ENCODE assay signal across 16 cellular contexts in genomic region chr9:35935755-35936509, GRCh38. TPM values are rescaled to one million over a fixed set of nuclear protein-coding genes. Genes with fewer than 3 reads are reported as not detected.
DNase-seq lines count a peak whose midpoint lies in the region; ATAC-seq and TF ChIP-seq lines count a peak whose summit lies in the region.
"Had no signal": no experiment of that assay in that cellular context is flagged by ENCODE, and none has a peak within 500 bp of the region (broad histone marks: within the 10 kb centered on the region; RNA-seq: fewer than 3 reads in every experiment).

No MANE protein-coding gene starts in this region.

- H3K27ac ChIP-seq in right cardiac atrium (ENCODE audit: low read length), result no peak overlapping the region
- H3K27ac ChIP-seq in heart right ventricle, result peak overlapping the region in 1 of 10 donors; percentile 12

- H3K4me1 ChIP-seq in right cardiac atrium (ENCODE audit: control insufficient read depth, insufficient read depth, low read length) (no peaks in the 10 kb centered on the region), heart right ventricle (peaks cover 0 to 13% (median 0%) of the 10 kb centered on the region in 9 donors)

- DNase-seq in right cardiac atrium (no peak), heart right ventricle (no peak), amniotic stem cell (lab: John Stamatoyannopoulos, UW) (peak; percentile 60), glomerular visceral epithelial cell (ENCODE audit: extremely low spot score) (peak; percentile 53), T1000 (lab: John Stamatoyannopoulos, UW) (no peak), Right ventricle myocardium inferior (ENCODE audit: missing footprints) (no peak)
- DNase-seq: activated B cell treated with CpG ODN at 0.5 μM for 24 hours; activated naive CD4-positive, alpha-beta T cell treated with Interleukin-2 at 50 U/mL for 16 hours; DMS153; NCI-H2171; sigmoid colon had no signal

- intact Hi-C loops in right cardiac atrium (cut with DNase I) (no loop called here), heart right ventricle (cut with DNase I) (no loop called here), Right ventricle myocardium inferior (cut with DNase I) (no loop called here)

- peak; percentile 55 to 70 for ATAC-seq in right cardiac atrium
- no peak for ATAC-seq in heart right ventricle
- ATAC-seq in HG02610 (IDR thresholded peaks at IDR 0.05; ENCODE audit: unreplicated experiment), result no peak
- no peak for ATAC-seq in esophagus mucosa
- ATAC-seq in Right ventricle myocardium inferior, result no peak

- H3K4me3 ChIP-seq in right cardiac atrium (ENCODE audit: low read length), result no peak overlapping the region
- no peak overlapping the region for H3K4me3 ChIP-seq in heart right ventricle
- H3K4me3 ChIP-seq: sigmoid colon had no signal

- H3K27me3 ChIP-seq in right cardiac atrium (ENCODE audit: control insufficient read depth, insufficient read depth) (no peaks in the 10 kb centered on the region), heart right ventricle (no peaks in the 10 kb centered on the region)
- H3K27me3 ChIP-seq: sigmoid colon had no signal

- WGBS in right cardiac atrium, result 49% methylated on average over 7 of the region's 7 CpGs
- WGBS in heart right ventricle, 2 donors, result 60 to 63% methylated on average over 7 of the region's 7 CpGs

- H3K9me3 ChIP-seq in right cardiac atrium (ENCODE audit: control insufficient read depth, low read length), result no peaks in the 10 kb centered on the region
- H3K9me3 ChIP-seq in heart right ventricle, result no peaks in the 10 kb centered on the region
- H3K9me3 ChIP-seq: sigmoid colon had no signal

- H3K36me3 ChIP-seq in heart right ventricle, result no peaks in the 10 kb centered on the region
- H3K36me3 ChIP-seq: sigmoid colon had no signal

- TF ChIP-seq CTCF in heart right ventricle (IDR thresholded peaks at IDR 0.05), result no peak

RNA-seq across cellular contexts. Expression of gene OR2S2, which starts 22.0 kb away (rescaled TPM):
- total RNA-seq in right cardiac atrium (not detected), heart right ventricle (not detected), esophagus mucosa (not detected), Right ventricle myocardium inferior (not detected)
- polyA plus RNA-seq in right cardiac atrium (not detected), heart right ventricle (not detected)
- total RNA-seq: A172, activated B cell treated with CpG ODN at 0.5 μM for 24 hours, lung microvascular endothelial cell, neural crest cell, sigmoid colon had no signal
- polyA plus RNA-seq: sigmoid colon had no signal

RNA-seq across cellular contexts. Expression of gene SPAAR, which starts 26.6 kb away (rescaled TPM):
- 1 to 10 TPM; 3.7 to 8.0 (median 5.8) TPM for total RNA-seq in right cardiac atrium
- polyA plus RNA-seq in right cardiac atrium, result 8.7 TPM
- total RNA-seq in heart right ventricle, result 10 to 100 TPM in 2 of 10 donors, 1 to 10 TPM in 8; 2.8 to 14.4 (median 5.0) TPM
- 10 to 100 TPM in 1 of 2 donors, 1 to 10 TPM in 1; 7.4 to 20.8 TPM for polyA plus RNA-seq in heart right ventricle
- 0.16 TPM for total RNA-seq in esophagus mucosa
- total RNA-seq in Right ventricle myocardium inferior, result 9.6 TPM
- total RNA-seq: activated B cell treated with CpG ODN at 0.5 μM for 24 hours, neural crest cell had no signal

RNA-seq across cellular contexts. Expression of gene HRCT1, which starts 29.9 kb away (rescaled TPM):
- total RNA-seq in right cardiac atrium (1 to 10 TPM; 2.0 to 5.9 (median 5.1) TPM), heart right ventricle (1 to 10 TPM; 1.5 to 6.1 (median 2.2) TPM), esophagus mucosa (1.2 TPM), Right ventricle myocardium inferior (8.1 TPM)
- polyA plus RNA-seq in right cardiac atrium (3.3 TPM), heart right ventricle (10 to 100 TPM in 1 of 2 donors, 1 to 10 TPM in 1; 7.2 to 13.9 TPM)
- total RNA-seq: A172, activated B cell treated with CpG ODN at 0.5 μM for 24 hours, neural crest cell had no signal

Comparison
In these comparisons a context has a peak if more than half of its experiments do, and no peak if none do; other contexts are left out.
1. ATAC-seq: peak in right cardiac atrium (2 of 2); none in heart right ventricle (0 of 8), HG02610 (single experiment), esophagus mucosa (single experiment) and Right ventricle myocardium inferior (single experiment).
2. DNase-seq: peak in amniotic stem cell (single experiment) and glomerular visceral epithelial cell (single experiment); none in right cardiac atrium (0 of 3), heart right ventricle (0 of 2), T1000 (single experiment) and Right ventricle myocardium inferior (single experiment).